Comparison of ENCODE assay signal across 10 cellular contexts in the genomic region with DNA sequence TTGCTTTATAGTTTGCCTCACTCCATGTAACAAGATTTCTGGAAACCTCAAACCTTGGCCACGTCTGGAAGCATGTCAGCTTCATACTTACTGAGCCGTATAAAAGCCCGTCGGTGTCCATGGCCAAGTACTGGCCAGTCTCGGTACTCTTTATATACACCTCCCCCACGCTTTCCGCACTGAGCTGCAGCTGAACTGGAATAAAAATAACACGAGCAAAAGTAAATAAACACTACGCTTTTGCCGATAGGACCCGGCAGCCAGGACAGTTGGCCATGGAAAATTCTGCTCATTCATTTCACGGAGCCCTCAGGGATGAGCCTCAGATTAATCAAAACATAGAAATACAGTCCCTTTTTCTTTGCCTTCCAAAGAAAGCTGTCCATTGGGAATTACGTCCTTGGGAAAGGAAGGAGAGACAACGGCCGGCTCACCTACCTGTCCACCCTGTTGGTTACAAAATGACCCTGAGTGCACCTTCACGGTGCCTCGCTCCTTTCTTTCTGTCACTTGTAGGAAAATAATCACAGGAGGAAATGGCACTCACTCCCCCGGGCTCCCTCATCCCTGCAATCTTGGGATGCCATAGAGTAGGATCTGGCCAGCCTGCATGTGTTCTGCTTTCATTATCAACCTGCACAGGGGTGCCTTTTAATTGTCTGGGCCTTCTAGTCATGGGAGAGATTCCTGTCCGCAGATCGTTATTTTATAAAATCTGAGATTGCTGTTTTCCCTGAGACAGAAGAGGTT.
DNase-seq lines count a peak whose midpoint lies in the region; ATAC-seq and TF ChIP-seq lines count a peak whose summit lies in the region.
"Had no signal": no experiment of that assay in that cellular context is flagged by ENCODE, and none has a peak within 500 bp of the region (broad histone marks: within the 10 kb centered on the region; RNA-seq: fewer than 3 reads in every experiment).

No MANE protein-coding gene starts in this region.

- TF ChIP-seq CTCF in AG04450 (IDR thresholded peaks at IDR 0.05; ENCODE audit: low read depth, low read length) = no peak
- no peak for TF ChIP-seq CTCF in epithelial cell of proximal tubule (conservative IDR thresholded peaks at IDR 0.05; ENCODE audit: low read depth, low read length)
- no peak for TF ChIP-seq CTCF in glutamatergic neuron (IDR thresholded peaks at IDR 0.05; ENCODE audit: partially characterized antibody, unreplicated experiment)

- DNase-seq in AG04450 (ENCODE audit: low read depth, low spot score) (peak; percentile 69), NCI-H526 (lab: John Stamatoyannopoulos, UW) (peak; percentile 36 to 50), epithelial cell of proximal tubule (ENCODE audit: low read depth) (no peak), myocyte (ENCODE audit: low read depth) (peak; percentile 37), hepatic stellate cell (ENCODE audit: low spot score) (no peak), glutamatergic neuron (no peak)
- DNase-seq: activated B cell treated with CpG ODN at 0.5 μM for 24 hours, small intestine had no signal

- H3K9me3 Mint-ChIP-seq in glutamatergic neuron (ENCODE audit: unreplicated experiment) = peaks cover 1% of the 10 kb centered on the region
- H3K9me3 Mint-ChIP-seq: activated B cell treated with CpG ODN at 0.5 μM for 24 hours had no signal

- no peaks in the 10 kb centered on the region for H3K27me3 ChIP-seq in AG04450 (ENCODE audit: control insufficient read depth, insufficient read depth, low read length)

- H3K36me3 Mint-ChIP-seq in glutamatergic neuron (ENCODE audit: unreplicated experiment) = no peaks in the 10 kb centered on the region

- H3K9me3 ChIP-seq in AG04450 (ENCODE audit: control insufficient read depth, insufficient read depth, low read length) = no peaks in the 10 kb centered on the region

- POLR2A ChIA-PET in AG04450 (lab: Yijun Ruan, JAX) = interaction anchor here (0.6 to 1.3 kb wide), 2 partner anchors 51 to 516 kb away, joined by 3 read pairs; no protein-coding TSS in a partner anchor

- peak overlapping the region; percentile 72 for H3K27ac ChIP-seq in AG04450 (ENCODE audit: low read depth, low read length)

- H3K4me3 ChIP-seq in AG04450 (ENCODE audit: low read depth, low read length) (peak overlapping the region; percentile 41), epithelial cell of proximal tubule (ENCODE audit: low read depth, low read length) (peak overlapping the region; percentile 38)

- CTCF ChIA-PET in AG04450 (lab: Charles Lee) = interaction anchor here (0.6 to 2.8 kb wide), 9 partner anchors 11 to 448 kb away, joined by 3 to 16 read pairs (median 3); no protein-coding TSS in a partner anchor

- no peaks in the 10 kb centered on the region for H3K4me1 Mint-ChIP-seq in glutamatergic neuron (ENCODE audit: low read depth, unreplicated experiment)
- H3K4me1 Mint-ChIP-seq: activated B cell treated with CpG ODN at 0.5 μM for 24 hours had no signal

- no peak overlapping the region for H3K27ac Mint-ChIP-seq in glutamatergic neuron (ENCODE audit: unreplicated experiment)
- H3K27ac Mint-ChIP-seq: activated B cell treated with CpG ODN at 0.5 μM for 24 hours had no signal

- peaks cover 1% of the 10 kb centered on the region for H3K27me3 Mint-ChIP-seq in glutamatergic neuron (ENCODE audit: unreplicated experiment)

- ATAC-seq in GM21619 (IDR thresholded peaks at IDR 0.05; ENCODE audit: unreplicated experiment) = no peak
- no peak for ATAC-seq in GM21723 (IDR thresholded peaks at IDR 0.05; ENCODE audit: unreplicated experiment)

- no peak overlapping the region for H3K4me3 Mint-ChIP-seq in glutamatergic neuron (ENCODE audit: unreplicated experiment)
- H3K4me3 Mint-ChIP-seq: activated B cell treated with CpG ODN at 0.5 μM for 24 hours had no signal

Comparison
In these comparisons a context has a peak if more than half of its experiments do, and no peak if none do; other contexts are left out.
1. DNase-seq: peak in AG04450 (single experiment), NCI-H526 (2 of 2) and myocyte (single experiment); none in epithelial cell of proximal tubule (single experiment), hepatic stellate cell (single experiment) and glutamatergic neuron (single experiment).